1 cellular context compared by ENCODE assay signal in genomic region chr5:149358818-149359217, GRCh38.
TF ChIP-seq lines count a peak whose summit lies in the region.

No MANE protein-coding gene starts in this region.

TF ChIP-seq in K562, 482 proteins besides CTCF, POLR2A, EP300 and RAD21 (continued from another document):
- TF ChIP-seq E2F8 (IDR thresholded peaks at IDR 0.05; ENCODE audit: low read depth, partially characterized antibody) = no peak
- TF ChIP-seq MCM2 (IDR thresholded peaks at IDR 0.05; ENCODE audit: low read depth) = no peak
- peak; percentile 25; the same call in 1 of the 2 replicates for TF ChIP-seq ZNF384 (IDR thresholded peaks at IDR 0.05; ENCODE audit: low read depth, low read length)
- TF ChIP-seq TCF7L2 (IDR thresholded peaks at IDR 0.05; ENCODE audit: low read depth, low read length) = no peak
- 0 out of 2 replicates have a peak, but pooled peaks have one; percentile 25 for TF ChIP-seq CREB1 (IDR thresholded peaks at IDR 0.05)
- TF ChIP-seq CREB1 (CRISPR knock-in tag; IDR thresholded peaks at IDR 0.05) = no peak
- TF ChIP-seq ETS2 (tag; IDR thresholded peaks at IDR 0.05; ENCODE audit: borderline replicate concordance, poor library complexity, severe bottlenecking) = no peak
- no peak for TF ChIP-seq THAP12 (CRISPR knock-in tag; IDR thresholded peaks at IDR 0.05)
